Comparison of ENCODE assay signal across 3 cellular contexts in the genomic region with DNA sequence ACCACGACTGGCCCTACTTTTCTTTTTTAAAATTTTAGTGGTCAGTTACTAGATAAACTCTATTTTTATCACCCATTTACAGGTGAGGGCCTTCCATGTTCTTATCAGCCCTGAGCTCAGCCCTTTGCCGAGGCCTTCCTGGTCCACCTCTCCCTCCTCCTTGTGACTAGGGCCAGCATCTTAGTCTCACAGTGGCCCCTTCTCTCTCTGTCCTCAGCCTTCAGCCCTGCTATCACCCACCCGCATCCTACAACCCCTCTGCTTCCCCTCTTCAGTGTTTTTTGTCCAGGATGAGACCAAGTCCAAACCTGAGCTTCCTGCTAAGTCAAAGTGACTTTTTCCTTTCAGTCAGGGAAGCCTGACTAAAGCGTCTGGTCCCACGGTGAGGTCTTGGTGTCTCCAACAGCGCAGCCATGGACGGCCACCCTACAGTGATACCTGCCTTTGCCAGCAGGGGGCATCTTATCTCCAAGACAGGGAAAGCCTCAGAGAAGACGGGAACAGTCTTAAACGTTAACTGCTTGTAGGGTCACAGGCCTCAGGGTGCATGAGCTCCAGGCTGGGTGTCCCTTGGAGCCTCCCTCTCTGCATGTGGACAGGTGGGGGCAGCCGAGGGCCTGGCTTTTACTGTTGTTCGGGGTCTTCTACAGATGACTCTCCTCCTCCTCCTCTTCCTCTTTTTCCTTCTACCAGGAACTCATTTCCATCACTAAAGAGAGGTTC.
A peak's percentile ranks its signal among the peaks of the same experiment; 100 is the strongest.
TF ChIP-seq lines count a peak whose summit lies in the region.

No MANE protein-coding gene starts in this region.

TF ChIP-seq in A549, 52 proteins besides CTCF, POLR2A, EP300 and RAD21:
- no peak for TF ChIP-seq JUNB (IDR thresholded peaks at IDR 0.05)
- TF ChIP-seq SMC3 (IDR thresholded peaks at IDR 0.05): peak; percentile 60

TF ChIP-seq in WTC11, 78 proteins besides CTCF, POLR2A, EP300 and RAD21:
- TF ChIP-seq, protein P1, sequence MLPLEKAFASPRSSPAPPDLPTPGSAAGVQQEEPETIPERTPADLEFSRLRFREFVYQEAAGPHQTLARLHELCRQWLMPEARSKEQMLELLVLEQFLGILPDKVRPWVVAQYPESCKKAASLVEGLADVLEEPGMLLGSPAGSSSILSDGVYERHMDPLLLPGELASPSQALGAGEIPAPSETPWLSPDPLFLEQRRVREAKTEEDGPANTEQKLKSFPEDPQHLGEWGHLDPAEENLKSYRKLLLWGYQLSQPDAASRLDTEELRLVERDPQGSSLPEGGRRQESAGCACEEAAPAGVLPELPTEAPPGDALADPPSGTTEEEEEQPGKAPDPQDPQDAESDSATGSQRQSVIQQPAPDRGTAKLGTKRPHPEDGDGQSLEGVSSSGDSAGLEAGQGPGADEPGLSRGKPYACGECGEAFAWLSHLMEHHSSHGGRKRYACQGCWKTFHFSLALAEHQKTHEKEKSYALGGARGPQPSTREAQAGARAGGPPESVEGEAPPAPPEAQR (CRISPR knock-in tag; IDR thresholded peaks at IDR 0.05): no peak
- TF ChIP-seq SMAD4 (CRISPR knock-in tag; IDR thresholded peaks at IDR 0.05) (no peak), TP53 (CRISPR knock-in tag; IDR thresholded peaks at IDR 0.05) (no peak), RORB (CRISPR knock-in tag; IDR thresholded peaks at IDR 0.05) (no peak), ELF4 (CRISPR knock-in tag; IDR thresholded peaks at IDR 0.05; ENCODE audit: low read depth) (no peak), ETV6 (CRISPR knock-in tag; IDR thresholded peaks at IDR 0.05) (no peak), TEAD4 (CRISPR knock-in tag; IDR thresholded peaks at IDR 0.05) (no peak), HMGA2 (CRISPR knock-in tag; IDR thresholded peaks at IDR 0.05) (no peak)
- TF ChIP-seq, protein P2, sequence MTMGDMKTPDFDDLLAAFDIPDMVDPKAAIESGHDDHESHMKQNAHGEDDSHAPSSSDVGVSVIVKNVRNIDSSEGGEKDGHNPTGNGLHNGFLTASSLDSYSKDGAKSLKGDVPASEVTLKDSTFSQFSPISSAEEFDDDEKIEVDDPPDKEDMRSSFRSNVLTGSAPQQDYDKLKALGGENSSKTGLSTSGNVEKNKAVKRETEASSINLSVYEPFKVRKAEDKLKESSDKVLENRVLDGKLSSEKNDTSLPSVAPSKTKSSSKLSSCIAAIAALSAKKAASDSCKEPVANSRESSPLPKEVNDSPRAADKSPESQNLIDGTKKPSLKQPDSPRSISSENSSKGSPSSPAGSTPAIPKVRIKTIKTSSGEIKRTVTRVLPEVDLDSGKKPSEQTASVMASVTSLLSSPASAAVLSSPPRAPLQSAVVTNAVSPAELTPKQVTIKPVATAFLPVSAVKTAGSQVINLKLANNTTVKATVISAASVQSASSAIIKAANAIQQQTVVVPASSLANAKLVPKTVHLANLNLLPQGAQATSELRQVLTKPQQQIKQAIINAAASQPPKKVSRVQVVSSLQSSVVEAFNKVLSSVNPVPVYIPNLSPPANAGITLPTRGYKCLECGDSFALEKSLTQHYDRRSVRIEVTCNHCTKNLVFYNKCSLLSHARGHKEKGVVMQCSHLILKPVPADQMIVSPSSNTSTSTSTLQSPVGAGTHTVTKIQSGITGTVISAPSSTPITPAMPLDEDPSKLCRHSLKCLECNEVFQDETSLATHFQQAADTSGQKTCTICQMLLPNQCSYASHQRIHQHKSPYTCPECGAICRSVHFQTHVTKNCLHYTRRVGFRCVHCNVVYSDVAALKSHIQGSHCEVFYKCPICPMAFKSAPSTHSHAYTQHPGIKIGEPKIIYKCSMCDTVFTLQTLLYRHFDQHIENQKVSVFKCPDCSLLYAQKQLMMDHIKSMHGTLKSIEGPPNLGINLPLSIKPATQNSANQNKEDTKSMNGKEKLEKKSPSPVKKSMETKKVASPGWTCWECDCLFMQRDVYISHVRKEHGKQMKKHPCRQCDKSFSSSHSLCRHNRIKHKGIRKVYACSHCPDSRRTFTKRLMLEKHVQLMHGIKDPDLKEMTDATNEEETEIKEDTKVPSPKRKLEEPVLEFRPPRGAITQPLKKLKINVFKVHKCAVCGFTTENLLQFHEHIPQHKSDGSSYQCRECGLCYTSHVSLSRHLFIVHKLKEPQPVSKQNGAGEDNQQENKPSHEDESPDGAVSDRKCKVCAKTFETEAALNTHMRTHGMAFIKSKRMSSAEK (CRISPR knock-in tag; IDR thresholded peaks at IDR 0.05; ENCODE audit: borderline replicate concordance): no peak
- TF ChIP-seq, protein P3, sequence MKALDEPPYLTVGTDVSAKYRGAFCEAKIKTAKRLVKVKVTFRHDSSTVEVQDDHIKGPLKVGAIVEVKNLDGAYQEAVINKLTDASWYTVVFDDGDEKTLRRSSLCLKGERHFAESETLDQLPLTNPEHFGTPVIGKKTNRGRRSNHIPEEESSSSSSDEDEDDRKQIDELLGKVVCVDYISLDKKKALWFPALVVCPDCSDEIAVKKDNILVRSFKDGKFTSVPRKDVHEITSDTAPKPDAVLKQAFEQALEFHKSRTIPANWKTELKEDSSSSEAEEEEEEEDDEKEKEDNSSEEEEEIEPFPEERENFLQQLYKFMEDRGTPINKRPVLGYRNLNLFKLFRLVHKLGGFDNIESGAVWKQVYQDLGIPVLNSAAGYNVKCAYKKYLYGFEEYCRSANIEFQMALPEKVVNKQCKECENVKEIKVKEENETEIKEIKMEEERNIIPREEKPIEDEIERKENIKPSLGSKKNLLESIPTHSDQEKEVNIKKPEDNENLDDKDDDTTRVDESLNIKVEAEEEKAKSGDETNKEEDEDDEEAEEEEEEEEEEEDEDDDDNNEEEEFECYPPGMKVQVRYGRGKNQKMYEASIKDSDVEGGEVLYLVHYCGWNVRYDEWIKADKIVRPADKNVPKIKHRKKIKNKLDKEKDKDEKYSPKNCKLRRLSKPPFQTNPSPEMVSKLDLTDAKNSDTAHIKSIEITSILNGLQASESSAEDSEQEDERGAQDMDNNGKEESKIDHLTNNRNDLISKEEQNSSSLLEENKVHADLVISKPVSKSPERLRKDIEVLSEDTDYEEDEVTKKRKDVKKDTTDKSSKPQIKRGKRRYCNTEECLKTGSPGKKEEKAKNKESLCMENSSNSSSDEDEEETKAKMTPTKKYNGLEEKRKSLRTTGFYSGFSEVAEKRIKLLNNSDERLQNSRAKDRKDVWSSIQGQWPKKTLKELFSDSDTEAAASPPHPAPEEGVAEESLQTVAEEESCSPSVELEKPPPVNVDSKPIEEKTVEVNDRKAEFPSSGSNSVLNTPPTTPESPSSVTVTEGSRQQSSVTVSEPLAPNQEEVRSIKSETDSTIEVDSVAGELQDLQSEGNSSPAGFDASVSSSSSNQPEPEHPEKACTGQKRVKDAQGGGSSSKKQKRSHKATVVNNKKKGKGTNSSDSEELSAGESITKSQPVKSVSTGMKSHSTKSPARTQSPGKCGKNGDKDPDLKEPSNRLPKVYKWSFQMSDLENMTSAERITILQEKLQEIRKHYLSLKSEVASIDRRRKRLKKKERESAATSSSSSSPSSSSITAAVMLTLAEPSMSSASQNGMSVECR (CRISPR knock-in tag; IDR thresholded peaks at IDR 0.05; ENCODE audit: borderline replicate concordance): no peak

TF ChIP-seq in HepG2, 621 proteins besides CTCF, POLR2A, EP300 and RAD21:
- TF ChIP-seq STAG1 (CRISPR knock-in tag; IDR thresholded peaks at IDR 0.05) (peak; percentile 53), ZNF343 (CRISPR knock-in tag; IDR thresholded peaks at IDR 0.05) (no peak), SMC3 (IDR thresholded peaks at IDR 0.05; ENCODE audit: low read length) (peak; percentile 20; the same call in 1 of the 2 replicates), NBN (conservative IDR thresholded peaks at IDR 0.05) (no peak)
